23 cellular contexts compared by ENCODE assay signal in the genomic region with DNA sequence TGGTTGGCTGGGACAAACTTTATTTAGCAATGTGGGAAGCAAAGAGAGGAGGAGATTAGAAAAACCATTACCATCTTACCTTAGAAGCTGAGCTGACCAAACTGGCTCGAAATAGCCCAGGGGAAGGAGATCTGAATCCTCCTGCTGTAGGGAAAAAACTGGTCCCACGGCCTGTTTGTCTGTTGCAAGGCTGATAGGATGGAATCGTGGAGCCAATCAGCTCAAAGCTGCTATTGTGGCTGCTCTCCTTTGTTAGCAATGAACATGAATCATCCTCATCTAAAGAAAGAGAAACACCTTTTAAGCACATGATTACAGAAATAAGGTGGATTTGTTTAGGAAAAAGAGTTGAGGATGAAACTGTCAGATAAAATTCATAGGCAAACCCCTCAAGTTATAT. TPM values are rescaled to one million over a fixed set of nuclear protein-coding genes. Genes with fewer than 3 reads are reported as not detected.
DNase-seq lines count a peak whose midpoint lies in the region; ATAC-seq lines count a peak whose summit lies in the region.
"Had no signal": no experiment of that assay in that cellular context is flagged by ENCODE, and none has a peak within 500 bp of the region (broad histone marks: within the 10 kb centered on the region; RNA-seq: fewer than 3 reads in every experiment).

No MANE protein-coding gene starts in this region.

- peak; percentile 54 for DNase-seq in DMS53 (lab: John Stamatoyannopoulos, UW)
- no peak for DNase-seq in DMS53 treated with DMSO at 0.1 percent for 48 hours (lab: John Stamatoyannopoulos, UW; ENCODE audit: unreplicated experiment)
- DNase-seq in dermis blood vessel endothelial cell, result peak; percentile 26
- peak; percentile 18 for DNase-seq in iris pigment epithelial cell (ENCODE audit: low read depth)
- DNase-seq in renal cortical epithelial cell (ENCODE audit: low read depth), result peak; percentile 22
- no peak for DNase-seq in NCI-H1105 treated with DMSO at 0.1 percent for 48 hours (lab: John Stamatoyannopoulos, UW)
- no peak for DNase-seq in NCI-H446 treated with DMSO at 0.1 percent for 48 hours (lab: John Stamatoyannopoulos, UW)
- DNase-seq: 8988T; activated CD8-positive, alpha-beta T cell treated with anti-CD3 and anti-CD28 coated beads, Interleukin-2, amount 10 ng/mL, durations not matched to agents 7 days and 5 days; cortex of kidney; EL; GOT3; IMR-90; left cardiac atrium; NCI-H1048; NCI-H1930; NCI-H226; NCI-H82; psoas muscle; RPMI8226; T-helper 2 cell had no signal

- ATAC-seq in GM19395 (IDR thresholded peaks at IDR 0.05; ENCODE audit: unreplicated experiment), result no peak
- ATAC-seq: activated CD8-positive, alpha-beta T cell treated with anti-CD3 and anti-CD28 coated beads, Interleukin-2, amount 10 ng/mL, durations not matched to agents 7 days and 5 days; left cardiac atrium; psoas muscle; SK-N-SH treated with all-trans-retinoic acid at 6 μM for 48 hours had no signal

RNA-seq across cellular contexts. Expression of a gene that starts 21.5 kb away (rescaled TPM):
- total RNA-seq in dermis blood vessel endothelial cell, result 8.7 and 32.5 TPM in 2 replicates
- 1.4 and 14.9 TPM in 2 replicates for total RNA-seq in renal cortical epithelial cell

RNA-seq across cellular contexts. Expression of a gene that starts 29.6 kb away (rescaled TPM):
- 18.2 and 25.2 TPM in 2 replicates for total RNA-seq in dermis blood vessel endothelial cell
- total RNA-seq in renal cortical epithelial cell, result 9.4 and 15.6 TPM in 2 replicates

RNA-seq across cellular contexts. Expression of a gene that starts 59.5 kb away (rescaled TPM):
- total RNA-seq in dermis blood vessel endothelial cell (24.3 and 29.3 TPM in 2 replicates), renal cortical epithelial cell (12.5 and 19.9 TPM in 2 replicates)

Comparison
In these comparisons a context has a peak if more than half of its experiments do, and no peak if none do; other contexts are left out.
1. DNase-seq: peak in DMS53 (single experiment), dermis blood vessel endothelial cell (single experiment), iris pigment epithelial cell (single experiment) and renal cortical epithelial cell (single experiment); none in DMS53 treated with DMSO at 0.1 percent for 48 hours (single experiment), NCI-H1105 treated with DMSO at 0.1 percent for 48 hours (single experiment) and NCI-H446 treated with DMSO at 0.1 percent for 48 hours (single experiment).